In genomic region chr5:102625446-102625845, GRCh38 we compare ENCODE assay signal across 24 cellular contexts.
"Had no signal": no experiment of that assay in that cellular context is flagged by ENCODE, and none has a peak within 500 bp of the region (broad histone marks: within the 10 kb centered on the region; RNA-seq: fewer than 3 reads in every experiment).

No MANE protein-coding gene starts in this region.

- H3K4me3 ChIP-seq: breast epithelium, hepatocyte, spleen, thyroid gland had no signal

- DNase-seq: activated B cell treated with CpG ODN at 0.5 μM for 24 hours; activated CD4-positive, alpha-beta T cell treated with anti-CD3 and anti-CD28 coated beads for 36 hours; activated CD4-positive, alpha-beta T cell treated with anti-CD3 and anti-CD28 coated beads, Interleukin-2, amount 50 U/mL, for 4 hours; activated CD8-positive, alpha-beta memory T cell treated with anti-CD3 and anti-CD28 coated beads for 24 hours; activated CD8-positive, alpha-beta memory T cell treated with anti-CD3 and anti-CD28 coated beads, Interleukin-2, amount 50 U/mL, for 4 hours; activated naive CD4-positive, alpha-beta T cell; activated T-cell treated with anti-CD3 and anti-CD28 coated beads, Interleukin-2, amount 50 U/mL, for 24 hours; cortex of kidney; endodermal cell; foreskin keratinocyte; immature natural killer cell; kidney glomerular epithelial cell; midbrain; spleen; stimulated activated CD4-positive, alpha-beta T cell treated with anti-CD3 and anti-CD28 coated beads, Interleukin-4, amount 100 ng/mL, for 24 hours; stimulated activated naive CD8-positive, alpha-beta T cell treated with anti-CD3 and anti-CD28 coated beads, Interleukin-15, Interleukin-2, amounts not matched to agents 100 U/mL and 50 U/mL, for 24 hours; thyroid gland had no signal

- H3K27ac ChIP-seq: breast epithelium, epithelial cell of prostate, foreskin keratinocyte, neutrophil, parathyroid adenoma, spleen, thyroid gland had no signal

- H3K27me3 ChIP-seq: breast epithelium, foreskin keratinocyte, hepatocyte, neutrophil, spleen, thyroid gland had no signal

- ATAC-seq: activated CD4-positive, alpha-beta T cell treated with anti-CD3 and anti-CD28 coated beads for 36 hours; activated T-helper 17 cell treated with anti-CD3 and anti-CD28 coated beads, Interleukin-2, amount 50 U/mL, for 72 hours; foreskin keratinocyte; natural killer cell treated with Interleukin-12 subunit alpha and Interleukin-12 subunit beta and Interleukin-15 and Interleukin-18, amount 100 ng/mL, for 72 hours; stimulated activated naive CD8-positive, alpha-beta T cell treated with anti-CD3 and anti-CD28 coated beads, Interleukin-15, Interleukin-2, amounts not matched to agents 100 U/mL and 50 U/mL, for 24 hours had no signal

- H3K36me3 ChIP-seq: breast epithelium, neutrophil, spleen, thyroid gland had no signal

- H3K79me2 ChIP-seq: hepatocyte, parathyroid adenoma had no signal

- H3K9ac ChIP-seq: parathyroid adenoma had no signal

- H3K9me3 ChIP-seq: breast epithelium, neutrophil, thyroid gland had no signal

- H3K4me2 ChIP-seq: hepatocyte had no signal

- H3K4me1 ChIP-seq: breast epithelium, parathyroid adenoma, spleen had no signal

- H2AFZ ChIP-seq: hepatocyte, parathyroid adenoma had no signal
